8 cellular contexts compared by ENCODE assay signal in genomic region chr15:70505411-70505919, GRCh38.
DNase-seq lines count a peak whose midpoint lies in the region; ATAC-seq, FAIRE-seq and TF ChIP-seq lines count a peak whose summit lies in the region.

No MANE protein-coding gene starts in this region.

- no peaks in the 10 kb centered on the region for H3K36me3 ChIP-seq in BE2C

- no peaks in the 10 kb centered on the region for H3K27me3 Mint-ChIP-seq in T-helper 17 cell
- H3K27me3 Mint-ChIP-seq in nephron progenitor cell (ENCODE audit: low read depth, poor library complexity): peaks cover 8% of the 10 kb centered on the region

- peaks cover 35% of the 10 kb centered on the region for H3K4me1 Mint-ChIP-seq in T-helper 17 cell
- peaks cover 53% of the 10 kb centered on the region for H3K4me1 Mint-ChIP-seq in nephron progenitor cell

- no peak for TF ChIP-seq CTCF in BE2C (IDR thresholded peaks at IDR 0.05; ENCODE audit: low read depth, low read length)
- no peak for TF ChIP-seq CTCF in nephron progenitor cell (IDR thresholded peaks at IDR 0.05)

- ATAC-seq in T-helper 17 cell: no peak
- ATAC-seq in Right ventricle myocardium inferior: no peak
- ATAC-seq in HG03280 (IDR thresholded peaks at IDR 0.05; ENCODE audit: unreplicated experiment): no peak
- ATAC-seq in GM18517 (IDR thresholded peaks at IDR 0.05; ENCODE audit: unreplicated experiment): no peak

- intact Hi-C loops in Right ventricle myocardium inferior (cut with DNase I): no loop called here

- no peak overlapping the region for H3K4me3 ChIP-seq in BE2C (ENCODE audit: low read depth, low read length)

- H3K36me3 Mint-ChIP-seq in T-helper 17 cell (ENCODE audit: low read depth): no peaks in the 10 kb centered on the region
- peaks cover 6% of the 10 kb centered on the region for H3K36me3 Mint-ChIP-seq in nephron progenitor cell (ENCODE audit: low read depth)

- H3K4me3 Mint-ChIP-seq in T-helper 17 cell: no peak overlapping the region
- H3K4me3 Mint-ChIP-seq in nephron progenitor cell: no peak overlapping the region

- peak; percentile 68 for DNase-seq in BE2C
- DNase-seq in HPDE6-E6E7 (ENCODE audit: extremely low spot score): peak; percentile 85
- DNase-seq in T-helper 17 cell: no peak
- no peak for DNase-seq in nephron progenitor cell
- DNase-seq in Right ventricle myocardium inferior (ENCODE audit: missing footprints): no peak

- 0 out of 2 replicates have a peak, but pooled peaks cover 11% of the 10 kb centered on the region for H3K9me3 ChIP-seq in BE2C
- peaks cover 1% of the 10 kb centered on the region for H3K9me3 ChIP-seq in T-helper 17 cell (ENCODE audit: control insufficient read depth, low read length, poor library complexity, severe bottlenecking)

- H3K9me3 Mint-ChIP-seq in nephron progenitor cell: peaks cover 27% of the 10 kb centered on the region

- FAIRE-seq in islet of Langerhans (lab: Jason Lieb, UNC): peak; percentile 62

- H3K27me3 ChIP-seq in BE2C: no peaks in the 10 kb centered on the region

- H3K4me1 ChIP-seq in BE2C: peaks cover 25% of the 10 kb centered on the region

- H3K27ac Mint-ChIP-seq in T-helper 17 cell (peak overlapping the region; percentile 61), nephron progenitor cell (no peak overlapping the region)

Comparison
In these comparisons a context has a peak if more than half of its experiments do, and no peak if none do; other contexts are left out.
1. DNase-seq: peak in BE2C (single experiment) and HPDE6-E6E7 (single experiment); none in T-helper 17 cell (0 of 3), nephron progenitor cell (single experiment) and Right ventricle myocardium inferior (single experiment).